Comparison of ENCODE assay signal across 15 cellular contexts in genomic region chr3:134331811-134332199, GRCh38. TPM values are rescaled to one million over a fixed set of nuclear protein-coding genes. Genes with fewer than 3 reads are reported as not detected.
DNase-seq lines count a peak whose midpoint lies in the region; ATAC-seq, FAIRE-seq and TF ChIP-seq lines count a peak whose summit lies in the region.
"Had no signal": no experiment of that assay in that cellular context is flagged by ENCODE, and none has a peak within 500 bp of the region (broad histone marks: within the 10 kb centered on the region; RNA-seq: fewer than 3 reads in every experiment).

No MANE protein-coding gene starts in this region.

- POLR2A ChIA-PET in Panc1 (lab: Charles Lee) = interaction anchor here (0.5 kb wide), 1 partner anchor 140 kb away, joined by 8 read pairs; no protein-coding TSS in a partner anchor

- no peak for ATAC-seq in Panc1
- no peak for ATAC-seq in upper lobe of right lung
- ATAC-seq: activated CD4-positive, CD25-positive, alpha-beta regulatory T cell treated with anti-CD3 and anti-CD28 coated beads, Interleukin-2, amount 50 U/mL, for 24 hours; activated T-cell treated with anti-CD3 and anti-CD28 coated beads, Interleukin-2, amount 50 U/mL, for 4 hours; effector memory CD8-positive, alpha-beta T cell had no signal

- H3K27me3 ChIP-seq in Panc1 (ENCODE audit: control insufficient read depth, insufficient read depth, low read length) (no peaks in the 10 kb centered on the region), esophagus (ENCODE audit: control insufficient read depth in 1 of 2, insufficient read depth in 2 of 2, low read length in 2 of 2) (no peaks in the 10 kb centered on the region), osteoblast (ENCODE audit: insufficient read depth, low read length) (no peaks in the 10 kb centered on the region), upper lobe of right lung (no peaks in the 10 kb centered on the region)
- H3K27me3 ChIP-seq: heart right ventricle had no signal

- peak overlapping the region; percentile 71 for H3K4me2 ChIP-seq in osteoblast (ENCODE audit: insufficient read depth, low read length)

- H3K4me3 ChIP-seq in Panc1 (ENCODE audit: low read depth in 2 of 2, low read length in 2 of 2) (no peak overlapping the region), esophagus (ENCODE audit: low read depth in 1 of 2, low read length in 2 of 2) (no peak overlapping the region), osteoblast (ENCODE audit: insufficient read depth, low read length) (peak overlapping the region; percentile 34), upper lobe of right lung (no peak overlapping the region)
- H3K4me3 ChIP-seq: heart right ventricle, lung had no signal

- no peak for TF ChIP-seq CTCF in Panc1 (IDR thresholded peaks at IDR 0.05)
- no peak for TF ChIP-seq CTCF in osteoblast (IDR thresholded peaks at IDR 0.05; ENCODE audit: extremely low read depth, low read depth, low read length)
- TF ChIP-seq CTCF in upper lobe of right lung (IDR thresholded peaks at IDR 0.05) = no peak

- H3K36me3 ChIP-seq in Panc1 (ENCODE audit: control insufficient read depth, insufficient read depth, low read length) (no peaks in the 10 kb centered on the region), esophagus (ENCODE audit: control insufficient read depth in 2 of 2, insufficient read depth in 2 of 2, low read length in 1 of 2) (no peaks in the 10 kb centered on the region), osteoblast (ENCODE audit: insufficient read depth, low read length) (no peaks in the 10 kb centered on the region), upper lobe of right lung (no peaks in the 10 kb centered on the region)
- H3K36me3 ChIP-seq: heart right ventricle had no signal

- no peak for FAIRE-seq in GM19239 (lab: Jason Lieb, UNC)

- BruUV-seq in Panc1 (replicated peaks; lab: Mats Ljungman, UMichigan) = no TSS peak

- in situ Hi-C loops in Panc1 (cut with HindIII; ENCODE audit: low pct_unique_long_range_greater_than_20kb, low sequenced_read_pairs) = no loop called here

- WGBS in esophagus, 2 donors = 34 to 38% methylated on average over 5 of the region's 5 CpGs

- H3K79me2 ChIP-seq in osteoblast (ENCODE audit: insufficient read depth, low read length) = no peaks in the 10 kb centered on the region

- H3K4me1 ChIP-seq in Panc1 (ENCODE audit: control insufficient read depth, insufficient read depth, low read length) (peaks cover 77% of the 10 kb centered on the region), esophagus (ENCODE audit: control insufficient read depth in 2 of 2, insufficient read depth in 2 of 2, low read length in 1 of 2) (peaks cover 21 to 35% of the 10 kb centered on the region in 2 donors), osteoblast (ENCODE audit: insufficient read depth, low read length) (peaks cover 94% of the 10 kb centered on the region), upper lobe of right lung (peaks cover 76% of the 10 kb centered on the region)

- H3K27ac ChIP-seq in Panc1 (ENCODE audit: low read length) (peak overlapping the region; percentile 88), esophagus (ENCODE audit: low read depth in 2 of 2, low read length in 1 of 2) (peak overlapping the region; percentile 71 to 84), osteoblast (ENCODE audit: low read depth, low read length) (peak overlapping the region; percentile 87), upper lobe of right lung (peak overlapping the region; percentile 76)

- CTCF ChIA-PET in Panc1 (lab: Charles Lee) = no interaction called here

- no peaks in the 10 kb centered on the region for H4K20me1 ChIP-seq in osteoblast (ENCODE audit: insufficient read depth, low read length)

- H2AFZ ChIP-seq in osteoblast (ENCODE audit: low read length) = no peak overlapping the region

- no peaks in the 10 kb centered on the region for H3K9me3 ChIP-seq in Panc1 (ENCODE audit: control insufficient read depth, insufficient read depth, low read depth, low read length)
- H3K9me3 ChIP-seq in esophagus (ENCODE audit: control insufficient read depth in 2 of 2, insufficient read depth in 1 of 2, low read depth in 1 of 2, low read length in 1 of 2) = no peaks in the 10 kb centered on the region
- no peaks in the 10 kb centered on the region for H3K9me3 ChIP-seq in osteoblast (ENCODE audit: low read depth, low read length)
- no peaks in the 10 kb centered on the region for H3K9me3 ChIP-seq in upper lobe of right lung
- H3K9me3 ChIP-seq: heart right ventricle had no signal

- intact Hi-C loops in Panc1 (cut with micrococcal nuclease; ENCODE audit: unreplicated experiment) = no loop called here
- intact Hi-C loops in upper lobe of right lung (cut with DNase I) = no loop called here

- no peak for DNase-seq in Panc1 (ENCODE audit: low read depth, low spot score)
- DNase-seq in osteoblast (ENCODE audit: insufficient read length, low spot score, missing footprints) = no peak
- no peak for DNase-seq in upper lobe of right lung
- no peak for DNase-seq in GM19239 (ENCODE audit: insufficient read length, low spot score)
- DNase-seq in activated CD8-positive, alpha-beta memory T cell treated with anti-CD3 and anti-CD28 coated beads, Interleukin-2, amount 50 U/mL, for 4 hours = no peak
- no peak for DNase-seq in NCI-H1048 (lab: John Stamatoyannopoulos, UW)
- DNase-seq: activated T-cell treated with anti-CD3 and anti-CD28 coated beads, Interleukin-2, amount 50 U/mL, for 4 hours; anterior cingulate cortex; effector memory CD8-positive, alpha-beta T cell; heart right ventricle; Karpas-422; NCI-H187 treated with DMSO at 0.1 percent for 48 hours had no signal

RNA-seq across cellular contexts. Expression of gene AMOTL2, which starts 42.4 kb away (rescaled TPM):
- total RNA-seq in Panc1 (2021; ENCODE audit: unreplicated experiment) (146 TPM), osteoblast (205 and 300 TPM in 2 replicates), upper lobe of right lung (119 TPM)
- polyA plus RNA-seq in Panc1 (2012; ENCODE audit: insufficient read length) = 73.2 TPM
- polyA plus RNA-seq in esophagus = 10 to 100 TPM; 21.2 to 23.2 TPM
